ENCODE assay signal across 1 cellular context in genomic region chr7:158818325-158819213, GRCh38.
TF ChIP-seq lines count a peak whose summit lies in the region.

No MANE protein-coding gene starts in this region.

TF ChIP-seq in GM23338, 12 proteins besides CTCF, POLR2A, EP300 and RAD21 (continued from another document):
- TF ChIP-seq ZNF462 (CRISPR knock-in tag; IDR thresholded peaks at IDR 0.05) (no peak), STAT1 (IDR thresholded peaks at IDR 0.05; ENCODE audit: unreplicated experiment) (no peak), JUNB (IDR thresholded peaks at IDR 0.05; ENCODE audit: unreplicated experiment) (no peak), EZH2phosphoT487 (IDR thresholded peaks at IDR 0.05; ENCODE audit: unreplicated experiment) (no peak), POLR2AphosphoS5 (IDR thresholded peaks at IDR 0.05; ENCODE audit: low read depth) (no peak), CREB1 (CRISPR knock-in tag; IDR thresholded peaks at IDR 0.05; ENCODE audit: low read depth) (no peak), EZH2 (IDR thresholded peaks at IDR 0.05; ENCODE audit: low read depth, unreplicated experiment) (no peak)
